13 cellular contexts compared by ENCODE assay signal in genomic region chr2:64311191-64311910, GRCh38.
DNase-seq lines count a peak whose midpoint lies in the region; ATAC-seq and TF ChIP-seq lines count a peak whose summit lies in the region.
"Had no signal": no experiment of that assay in that cellular context is flagged by ENCODE, and none has a peak within 500 bp of the region (broad histone marks: within the 10 kb centered on the region; RNA-seq: fewer than 3 reads in every experiment).

No MANE protein-coding gene starts in this region.

- H3K4me3 Mint-ChIP-seq in T-helper 17 cell (no peak overlapping the region), nephron (peak overlapping the region in 1 of 3 experiments; percentile 52)
- H3K4me3 Mint-ChIP-seq in activated naive CD8-positive, alpha-beta T cell treated with anti-CD3 and anti-CD28 coated beads for 36 hours, result no peak overlapping the region
- H3K4me3 Mint-ChIP-seq: activated CD4-positive, alpha-beta memory T cell treated with anti-CD3 and anti-CD28 coated beads for 36 hours; activated T-helper 17 cell treated with anti-CD3 and anti-CD28 coated beads, Interleukin-2, amount 50 U/mL, for 72 hours had no signal

- intact Hi-C loops in dorsolateral prefrontal cortex (cut with DNase I) (loop anchor here (2.0 to 5.0 kb wide), 5 partner anchors 83 to 259 kb away; partner anchors contain the start of gene PELI1 (in 1 of the 2)), tibial artery (cut with DNase I; ENCODE audit: low total_unique reads) (loop anchor here (5.0 to 10.0 kb wide), 2 partner anchors 167 to 259 kb away; partner anchors contain the start of gene PELI1)

- ATAC-seq in T-helper 17 cell (no peak), HG03457 (IDR thresholded peaks at IDR 0.05; ENCODE audit: unreplicated experiment) (no peak)
- ATAC-seq: activated T-helper 17 cell treated with anti-CD3 and anti-CD28 coated beads, Interleukin-2, amount 50 U/mL, for 72 hours had no signal

- H3K4me1 Mint-ChIP-seq in T-helper 17 cell (no peaks in the 10 kb centered on the region), nephron (peaks cover 54% of the 10 kb centered on the region)
- H3K4me1 Mint-ChIP-seq in activated naive CD8-positive, alpha-beta T cell treated with anti-CD3 and anti-CD28 coated beads for 36 hours, result peaks cover 3% of the 10 kb centered on the region
- H3K4me1 Mint-ChIP-seq: activated T-helper 17 cell treated with anti-CD3 and anti-CD28 coated beads, Interleukin-2, amount 50 U/mL, for 72 hours had no signal

- H3K27me3 ChIP-seq in dorsolateral prefrontal cortex (no peaks in the 10 kb centered on the region), tibial artery (no peaks in the 10 kb centered on the region)
- H3K27me3 ChIP-seq: BLaER1, upper lobe of left lung had no signal

- H3K27ac Mint-ChIP-seq in T-helper 17 cell (peak overlapping the region; percentile 8), nephron (peak overlapping the region; percentile 85 to 95 (median 89))
- no peak overlapping the region for H3K27ac Mint-ChIP-seq in activated naive CD8-positive, alpha-beta T cell treated with anti-CD3 and anti-CD28 coated beads for 36 hours
- H3K27ac Mint-ChIP-seq: activated CD4-positive, alpha-beta memory T cell treated with anti-CD3 and anti-CD28 coated beads for 36 hours; activated T-helper 17 cell treated with anti-CD3 and anti-CD28 coated beads, Interleukin-2, amount 50 U/mL, for 72 hours had no signal

- H3K27me3 Mint-ChIP-seq in T-helper 17 cell, result peaks cover 23% of the 10 kb centered on the region
- no peaks in the 10 kb centered on the region for H3K27me3 Mint-ChIP-seq in nephron (ENCODE audit: low read depth)
- H3K27me3 Mint-ChIP-seq in activated naive CD8-positive, alpha-beta T cell treated with anti-CD3 and anti-CD28 coated beads for 36 hours, result no peaks in the 10 kb centered on the region
- H3K27me3 Mint-ChIP-seq: activated CD4-positive, alpha-beta memory T cell treated with anti-CD3 and anti-CD28 coated beads for 36 hours; activated T-helper 17 cell treated with anti-CD3 and anti-CD28 coated beads, Interleukin-2, amount 50 U/mL, for 72 hours had no signal

- no peaks in the 10 kb centered on the region for H3K36me3 ChIP-seq in tibial artery
- H3K36me3 ChIP-seq: BLaER1, upper lobe of left lung had no signal

- TF ChIP-seq CTCF in dorsolateral prefrontal cortex (IDR thresholded peaks at IDR 0.05 in 54 of 56, conservative IDR thresholded peaks at IDR 0.05 in 2 of 56; ENCODE audit: low read depth in 1 of 56, partially characterized antibody in 56 of 56), result no peak
- TF ChIP-seq CTCF in nephron (IDR thresholded peaks at IDR 0.05; ENCODE audit: unreplicated experiment in 3 of 3), result no peak
- TF ChIP-seq CTCF in tibial artery (IDR thresholded peaks at IDR 0.05), result no peak

- peak overlapping the region in 39 of 59 donors; percentile 2 to 89 (median 73) for H3K27ac ChIP-seq in dorsolateral prefrontal cortex
- H3K27ac ChIP-seq in tibial artery, result peak overlapping the region; percentile 70 to 74
- H3K27ac ChIP-seq: BLaER1 had no signal

- DNase-seq in T-helper 17 cell, result no peak
- DNase-seq in dorsolateral prefrontal cortex, result no peak
- DNase-seq in tibial artery, result no peak
- DNase-seq in activated naive CD8-positive, alpha-beta T cell treated with anti-CD3 and anti-CD28 coated beads for 36 hours, result no peak
- no peak for DNase-seq in activated CD4-positive, alpha-beta T cell treated with anti-CD3 and anti-CD28 coated beads, Interleukin-2, amount 50 U/mL, for 4 hours
- DNase-seq: activated CD4-positive, alpha-beta memory T cell treated with anti-CD3 and anti-CD28 coated beads for 36 hours; DMS79; MV-4-11 had no signal

- peak overlapping the region in 9 of 59 donors; percentile 21 to 56 (median 34) for H3K4me3 ChIP-seq in dorsolateral prefrontal cortex
- H3K4me3 ChIP-seq in tibial artery, result no peak overlapping the region
- H3K4me3 ChIP-seq: BLaER1 had no signal

- peaks cover 4% of the 10 kb centered on the region for H3K36me3 Mint-ChIP-seq in T-helper 17 cell (ENCODE audit: low read depth)
- H3K36me3 Mint-ChIP-seq in nephron (ENCODE audit: low read depth), result no peaks in the 10 kb centered on the region
- no peaks in the 10 kb centered on the region for H3K36me3 Mint-ChIP-seq in activated naive CD8-positive, alpha-beta T cell treated with anti-CD3 and anti-CD28 coated beads for 36 hours
- H3K36me3 Mint-ChIP-seq: activated CD4-positive, alpha-beta memory T cell treated with anti-CD3 and anti-CD28 coated beads for 36 hours had no signal

- H3K4me1 ChIP-seq in tibial artery, result peaks cover 0 to 24% (median 20%) of the 10 kb centered on the region in 4 donors
- H3K4me1 ChIP-seq: BLaER1 had no signal

- H3K9me3 Mint-ChIP-seq in nephron, result peaks cover 5% of the 10 kb centered on the region
- peaks cover 2% of the 10 kb centered on the region for H3K9me3 Mint-ChIP-seq in activated naive CD8-positive, alpha-beta T cell treated with anti-CD3 and anti-CD28 coated beads for 36 hours
- H3K9me3 Mint-ChIP-seq: activated CD4-positive, alpha-beta memory T cell treated with anti-CD3 and anti-CD28 coated beads for 36 hours; activated T-helper 17 cell treated with anti-CD3 and anti-CD28 coated beads, Interleukin-2, amount 50 U/mL, for 72 hours had no signal

- no peaks in the 10 kb centered on the region for H3K9me3 ChIP-seq in T-helper 17 cell (ENCODE audit: control insufficient read depth, low read length, poor library complexity, severe bottlenecking)
- H3K9me3 ChIP-seq in tibial artery, result no peaks in the 10 kb centered on the region
- H3K9me3 ChIP-seq: BLaER1, upper lobe of left lung had no signal
